In the genomic region with DNA sequence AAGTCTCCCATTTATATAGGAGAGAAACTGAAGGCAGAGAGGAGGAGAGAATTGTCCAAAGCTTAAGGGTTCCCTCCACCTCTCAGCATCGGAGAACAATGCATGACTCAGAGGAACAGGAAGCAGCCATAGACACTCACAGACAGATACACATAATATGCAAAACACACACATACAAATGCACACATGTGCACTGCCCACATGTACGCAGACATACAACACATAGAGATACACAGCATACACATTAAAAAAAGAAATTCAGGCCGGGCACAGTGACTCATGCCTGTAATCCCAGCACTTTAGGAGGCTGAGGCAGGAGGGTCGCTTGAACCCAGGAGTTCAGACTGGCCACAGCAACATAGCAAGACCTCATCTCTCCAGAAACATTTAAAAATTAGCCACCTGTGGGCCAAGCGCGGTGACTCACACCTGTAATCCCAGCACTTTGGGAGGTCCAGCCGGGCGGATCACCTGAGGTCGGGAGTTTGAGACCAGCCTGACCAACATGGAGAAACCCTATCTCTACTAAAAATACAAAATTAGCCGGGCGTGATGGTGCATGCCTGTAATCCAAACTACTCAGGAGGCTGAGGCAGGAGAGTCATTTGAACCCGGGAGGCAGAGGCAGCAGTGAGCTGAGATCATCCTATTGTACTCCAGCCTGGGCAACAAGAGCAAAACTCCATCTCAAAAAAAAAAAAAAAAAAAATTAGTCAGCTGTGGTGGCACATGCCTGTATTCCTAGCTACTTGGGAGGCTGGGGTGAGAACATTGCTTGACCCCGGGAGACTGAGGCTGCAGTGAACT, we compare ENCODE assay signal across 1 cellular context.
TF ChIP-seq lines count a peak whose summit lies in the region.

No MANE protein-coding gene starts in this region.

TF ChIP-seq in H1, 55 proteins besides CTCF, POLR2A, EP300 and RAD21:
- TF ChIP-seq TBP (IDR thresholded peaks at IDR 0.05; ENCODE audit: low read depth, low read length): no peak
- no peak for TF ChIP-seq RXRA (IDR thresholded peaks at IDR 0.05; ENCODE audit: insufficient read depth, low read depth, low read length)
- no peak for TF ChIP-seq RNF2 (IDR thresholded peaks at IDR 0.05; ENCODE audit: borderline replicate concordance, low read depth, low read length, missing control alignments, poor library complexity, severe bottlenecking)
- TF ChIP-seq SP2 (IDR thresholded peaks at IDR 0.05; ENCODE audit: low read length): no peak
- TF ChIP-seq SRF (IDR thresholded peaks at IDR 0.05; ENCODE audit: low read depth, low read length): no peak
- no peak for TF ChIP-seq BRCA1 (IDR thresholded peaks at IDR 0.05; ENCODE audit: low read depth, low read length)
- no peak for TF ChIP-seq HDAC2 (IDR thresholded peaks at IDR 0.05; ENCODE audit: borderline replicate concordance in 1 of 2, low read depth in 2 of 2, low read length in 2 of 2)
- no peak for TF ChIP-seq TAF1 (IDR thresholded peaks at IDR 0.05; ENCODE audit: low read depth, low read length)
- no peak for TF ChIP-seq MAFK (IDR thresholded peaks at IDR 0.05; ENCODE audit: low read depth, low read length)
- TF ChIP-seq, protein P1, sequence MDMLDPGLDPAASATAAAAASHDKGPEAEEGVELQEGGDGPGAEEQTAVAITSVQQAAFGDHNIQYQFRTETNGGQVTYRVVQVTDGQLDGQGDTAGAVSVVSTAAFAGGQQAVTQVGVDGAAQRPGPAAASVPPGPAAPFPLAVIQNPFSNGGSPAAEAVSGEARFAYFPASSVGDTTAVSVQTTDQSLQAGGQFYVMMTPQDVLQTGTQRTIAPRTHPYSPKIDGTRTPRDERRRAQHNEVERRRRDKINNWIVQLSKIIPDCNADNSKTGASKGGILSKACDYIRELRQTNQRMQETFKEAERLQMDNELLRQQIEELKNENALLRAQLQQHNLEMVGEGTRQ (IDR thresholded peaks at IDR 0.05; ENCODE audit: low read length): no peak
- TF ChIP-seq CEBPB (IDR thresholded peaks at IDR 0.05; ENCODE audit: low read depth, low read length): no peak
- TF ChIP-seq CHD1 (IDR thresholded peaks at IDR 0.05; ENCODE audit: low read depth, low read length): no peak
- no peak for TF ChIP-seq NRF1 (IDR thresholded peaks at IDR 0.05; ENCODE audit: low read depth, low read length)
- no peak for TF ChIP-seq RBBP5 (IDR thresholded peaks at IDR 0.05; ENCODE audit: borderline replicate concordance, low read depth, low read length)
- TF ChIP-seq EZH2 (IDR thresholded peaks at IDR 0.05; ENCODE audit: low read depth, low read length, severe bottlenecking): no peak
